ENCODE assay signal across 34 cellular contexts in genomic region chr19:21740559-21740958, GRCh38.
"Had no signal": no experiment of that assay in that cellular context is flagged by ENCODE, and none has a peak within 500 bp of the region (broad histone marks: within the 10 kb centered on the region; RNA-seq: fewer than 3 reads in every experiment).

No MANE protein-coding gene starts in this region.

- DNase-seq: Karpas-422, Kasumi-1, MG63, MM.1S, MV-4-11, NCI-H1048, NCI-H1092, NCI-H1092 treated with DMSO at 0.1 percent for 48 hours, NCI-H1105, NCI-H1417, NCI-H1417 treated with DMSO at 0.1 percent for 48 hours, NCI-H1436, NCI-H1436 treated with DMSO at 0.1 percent for 48 hours, NCI-H146, NCI-H1694, NCI-H1694 treated with DMSO at 0.1 percent for 48 hours, NCI-H187, NCI-H187 treated with DMSO at 0.1 percent for 48 hours, NCI-H1930, NCI-H2029, NCI-H2029 treated with DMSO at 0.1 percent for 48 hours, NCI-H2081, NCI-H2081 treated with DMSO at 0.1 percent for 48 hours, NCI-H2107, NCI-H2171, NCI-H2171 treated with DMSO at 0.1 percent for 48 hours, NCI-H2227 treated with DMSO at 0.1 percent for 48 hours, NCI-H226, NCI-H345, NCI-H446, NCI-H510A, NCI-H510A treated with DMSO at 0.1 percent for 48 hours, NCI-H524, NCI-H524 treated with DMSO at 0.1 percent for 48 hours had no signal

- H3K4me3 ChIP-seq: MG63 had no signal

- H3K9me3 ChIP-seq: MG63 had no signal

- H3K27me3 ChIP-seq: MG63 had no signal
